Comparison of ENCODE assay signal across 32 cellular contexts in the genomic region with DNA sequence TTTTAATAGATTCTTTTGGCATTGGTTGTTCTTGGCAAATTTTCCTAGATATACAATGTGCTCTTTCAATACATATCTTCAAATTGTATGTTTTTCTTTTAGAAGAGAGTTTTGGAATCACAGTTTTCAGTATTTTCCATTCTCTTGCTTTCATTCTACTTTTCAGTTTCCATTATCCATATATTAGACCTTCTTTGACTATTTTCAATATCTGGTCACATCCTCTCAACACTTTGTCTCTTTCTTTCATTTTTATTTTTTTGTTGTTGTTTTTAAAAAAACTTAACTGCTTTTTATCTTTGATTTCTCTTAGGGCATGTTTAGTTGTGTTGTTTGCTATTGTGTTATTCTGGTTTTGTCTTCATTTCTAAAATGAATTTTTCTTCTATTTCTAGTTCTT.
"Had no signal": no experiment of that assay in that cellular context is flagged by ENCODE, and none has a peak within 500 bp of the region (broad histone marks: within the 10 kb centered on the region; RNA-seq: fewer than 3 reads in every experiment).

No MANE protein-coding gene starts in this region.

- ATAC-seq: activated CD8-positive, alpha-beta T cell treated with anti-CD3 and anti-CD28 coated beads for 36 hours; activated naive CD8-positive, alpha-beta T cell treated with anti-CD3 and anti-CD28 coated beads, Interleukin-2, amount 50 U/mL, for 24 hours had no signal

- DNase-seq: activated CD4-positive, alpha-beta T cell treated with anti-CD3 and anti-CD28 coated beads, Interleukin-2, amount 10 ng/mL, durations not matched to agents 24 days and 14 days; activated CD4-positive, alpha-beta T cell treated with anti-CD3 and anti-CD28 coated beads, Interleukin-2, amount 50 U/mL, for 4 hours; activated CD8-positive, alpha-beta T cell treated with anti-CD3 and anti-CD28 coated beads for 36 hours; activated gamma-delta T cell; activated naive CD4-positive, alpha-beta T cell treated with anti-CD3 and anti-CD28 coated beads for 36 hours; activated naive CD8-positive, alpha-beta T cell treated with anti-CD3 and anti-CD28 coated beads, Interleukin-2, amount 50 U/mL, for 24 hours; activated T-cell treated with anti-CD3 and anti-CD28 coated beads, Interleukin-2, amount 50 U/mL, for 1 hour; anterior cingulate cortex; central memory CD4-positive, alpha-beta T cell; Kasumi-1; KG1; MG63; NCI-H1048; NCI-H1105 treated with DMSO at 0.1 percent for 48 hours; NCI-H1436; NCI-H1694; NCI-H1930; NCI-H2081 treated with DMSO at 0.1 percent for 48 hours; NCI-H2171; NCI-H510A; NCI-H526; NCI-H748 treated with DMSO at 0.1 percent for 48 hours; NK-92 treated with Interleukin-12 subunit alpha and Interleukin-12 subunit beta, amount 100 ng/mL, for 24 hours; Right ventricle myocardium superior; SJCRH30; T1000; WERI-Rb-1 had no signal

- H3K27ac Mint-ChIP-seq: activated CD4-positive, alpha-beta T cell treated with anti-CD3 and anti-CD28 coated beads, Interleukin-2, amount 10 ng/mL, durations not matched to agents 24 days and 14 days; activated CD8-positive, alpha-beta T cell treated with anti-CD3 and anti-CD28 coated beads for 36 hours; activated naive CD4-positive, alpha-beta T cell treated with anti-CD3 and anti-CD28 coated beads for 36 hours; activated naive CD8-positive, alpha-beta T cell; activated naive CD8-positive, alpha-beta T cell treated with anti-CD3 and anti-CD28 coated beads, Interleukin-2, amount 50 U/mL, for 24 hours; activated T-helper 2 cell treated with anti-CD3 and anti-CD28 coated beads, Interferon-gamma antibody, Interleukin-2, Interleukin-4, amounts not matched to agents 10 μg/mL and 5 μg/mL and 100 μg/mL, durations not matched to agents 14 hours and 24 hours and 36 hours; brain had no signal

- H3K4me3 Mint-ChIP-seq: activated CD4-positive, alpha-beta T cell treated with anti-CD3 and anti-CD28 coated beads, Interleukin-2, amount 10 ng/mL, durations not matched to agents 24 days and 14 days; activated CD8-positive, alpha-beta T cell treated with anti-CD3 and anti-CD28 coated beads for 36 hours; activated naive CD4-positive, alpha-beta T cell treated with anti-CD3 and anti-CD28 coated beads for 36 hours; activated naive CD8-positive, alpha-beta T cell; activated naive CD8-positive, alpha-beta T cell treated with anti-CD3 and anti-CD28 coated beads, Interleukin-2, amount 50 U/mL, for 24 hours; brain had no signal

- H3K27ac ChIP-seq: SJCRH30, SK-N-MC, WERI-Rb-1 had no signal

- H3K4me3 ChIP-seq: MG63, SJCRH30, SK-N-MC had no signal

- H3K36me3 ChIP-seq: MG63, SJCRH30, WERI-Rb-1 had no signal

- H3K27me3 ChIP-seq: MG63, SJCRH30 had no signal

- H3K4me1 ChIP-seq: SJCRH30 had no signal

- H3K4me1 Mint-ChIP-seq: activated CD4-positive, alpha-beta T cell treated with anti-CD3 and anti-CD28 coated beads, Interleukin-2, amount 10 ng/mL, durations not matched to agents 24 days and 14 days; activated naive CD8-positive, alpha-beta T cell treated with anti-CD3 and anti-CD28 coated beads, Interleukin-2, amount 50 U/mL, for 24 hours; brain had no signal

- FAIRE-seq: bronchial epithelial cell had no signal

- H3K9me3 ChIP-seq: MG63 had no signal
